In genomic region chr1:21721271-21721985, GRCh38 we compare ENCODE assay signal across 27 cellular contexts. TPM values are rescaled to one million over a fixed set of nuclear protein-coding genes. Genes with fewer than 3 reads are reported as not detected.
A peak's percentile ranks its signal among the peaks of the same experiment; 100 is the strongest.
DNase-seq lines count a peak whose midpoint lies in the region; ATAC-seq, FAIRE-seq and TF ChIP-seq lines count a peak whose summit lies in the region.
"Had no signal": no experiment of that assay in that cellular context is flagged by ENCODE, and none has a peak within 500 bp of the region (broad histone marks: within the 10 kb centered on the region; RNA-seq: fewer than 3 reads in every experiment).

No MANE protein-coding gene starts in this region.

- no peak overlapping the region for H3K18ac ChIP-seq in IMR-90 (ENCODE audit: low read depth, low read length)

- no peaks in the 10 kb centered on the region for H3K79me2 ChIP-seq in HepG2 (ENCODE audit: insufficient read depth, low read length)

- peaks cover 47% of the 10 kb centered on the region for H3K36me3 Mint-ChIP-seq in central memory CD8-positive, alpha-beta T cell (ENCODE audit: insufficient read depth)

- no peak overlapping the region for H3K56ac ChIP-seq in IMR-90 (ENCODE audit: extremely low read depth, insufficient read depth, low read length)

- in situ Hi-C loops in IMR-90 (cut with MboI; ENCODE audit: low sequenced_read_pairs) = loop anchor here (25.0 kb wide), 1 partner anchor 241 kb away; no protein-coding TSS in a partner anchor
- in situ Hi-C loops in HepG2 (cut with HindIII; ENCODE audit: extremely low pct_ligation_motif_present, low pct_unique_long_range_greater_than_20kb) = no loop called here

- H3K9ac ChIP-seq in BLaER1 treated with 17β-estradiol and CSF1 and Interleukin-3, amounts not matched to agents 10 nM and 100 nM = no peak overlapping the region; a peak in 1 of 22 replicates
- H3K9ac ChIP-seq in IMR-90 (ENCODE audit: low read depth, low read length) = no peak overlapping the region
- H3K9ac ChIP-seq in HepG2 (ENCODE audit: insufficient read depth, low read depth, low read length) = no peak overlapping the region
- H3K9ac ChIP-seq: GM23248 had no signal

- no peak overlapping the region for H3K14ac ChIP-seq in IMR-90 (replicated peaks; ENCODE audit: low read depth, low read length)

- H3K36me3 ChIP-seq in BLaER1 treated with 17β-estradiol and CSF1 and Interleukin-3, amounts not matched to agents 10 nM and 100 nM = peaks cover 87 to 100% (median 98%) of the 10 kb centered on the region in 11 experiments
- H3K36me3 ChIP-seq in IMR-90 (ENCODE audit: control insufficient read depth, insufficient read depth, low read length) (peaks cover 42% of the 10 kb centered on the region), HepG2 (replicated peaks in 1 of 2; ENCODE audit: control insufficient read depth in 1 of 2, insufficient read depth in 2 of 2, low read length in 2 of 2) (peaks cover 7 to 57% of the 10 kb centered on the region in 2 experiments)

- H2AFZ ChIP-seq in IMR-90 (replicated peaks; ENCODE audit: low read length, poor library complexity) = no peak overlapping the region
- no peak overlapping the region for H2AFZ ChIP-seq in HepG2 (ENCODE audit: low read length)
- H2AFZ ChIP-seq: GM23248 had no signal

- no peak overlapping the region for H3K4ac ChIP-seq in IMR-90 (ENCODE audit: low read depth, low read length)

- H3K9me3 Mint-ChIP-seq in central memory CD8-positive, alpha-beta T cell = no peaks in the 10 kb centered on the region
- H3K9me3 Mint-ChIP-seq: activated T-cell treated with anti-CD3 and anti-CD28 coated beads, Interleukin-2, amount 50 U/mL, for 24 hours; CD8-positive, alpha-beta memory T cell; dendritic cell treated with granulocyte-macrophage colony-stimulating factor and Interleukin-4, amounts not matched to agents 40 ng/mL and 50 ng/mL, for 4 days; neural crest cell had no signal

- ATAC-seq in IMR-90 (ENCODE audit: low read depth) (no peak), HepG2 (no peak), HG03280 (IDR thresholded peaks at IDR 0.05; ENCODE audit: unreplicated experiment) (no peak), HG03139 (IDR thresholded peaks at IDR 0.05; ENCODE audit: unreplicated experiment) (no peak), GM18502 (IDR thresholded peaks at IDR 0.05; ENCODE audit: poor library complexity, unreplicated experiment) (no peak)
- ATAC-seq in central memory CD8-positive, alpha-beta T cell (replicated peaks; ENCODE audit: extremely low read depth, poor library complexity, severe bottlenecking) = no peak
- ATAC-seq: activated CD8-positive, alpha-beta T cell treated with anti-CD3 and anti-CD28 coated beads, Interleukin-2, amount 10 ng/mL, durations not matched to agents 7 days and 5 days; stimulated activated naive CD8-positive, alpha-beta T cell treated with anti-CD3 and anti-CD28 coated beads, Interleukin-15, Interleukin-2, amounts not matched to agents 100 U/mL and 50 U/mL, for 24 hours had no signal

- no peak overlapping the region for H2BK5ac ChIP-seq in IMR-90 (ENCODE audit: low read depth, low read length, poor library complexity, severe bottlenecking)

- no peak for TF ChIP-seq EP300 in HepG2 (IDR thresholded peaks at IDR 0.05; ENCODE audit: low read depth in 2 of 2, low read length in 2 of 2)
- TF ChIP-seq EP300 in HepG2 (CRISPR knock-in tag; IDR thresholded peaks at IDR 0.05; ENCODE audit: borderline replicate concordance) = no peak

- DNase-seq in IMR-90 (no peak), HepG2 (ENCODE audit: low spot score) (no peak), GM12891 (ENCODE audit: insufficient read length, low spot score) (no peak)
- no peak for DNase-seq in central memory CD8-positive, alpha-beta T cell (ENCODE audit: low spot score in 2 of 2)
- DNase-seq: activated CD4-positive, CD25-positive, alpha-beta regulatory T cell; activated CD8-positive, alpha-beta T cell treated with anti-CD3 and anti-CD28 coated beads, Interleukin-2, amount 10 ng/mL, durations not matched to agents 7 days and 5 days; activated T-cell treated with anti-CD3 and anti-CD28 coated beads, Interleukin-2, amount 50 U/mL, for 24 hours; brain microvascular endothelial cell; CD8-positive, alpha-beta memory T cell; DMS53; foreskin melanocyte; GF-D8; GM23248; KBM-7; NCI-H1694 treated with DMSO at 0.1 percent for 48 hours; NCI-H226; stimulated activated CD4-positive, alpha-beta T cell treated with anti-CD3 and anti-CD28 coated beads, Interleukin-1b, Interleukin-23, amount 100 ng/mL, for 48 hours; stimulated activated naive CD8-positive, alpha-beta T cell treated with anti-CD3 and anti-CD28 coated beads, Interleukin-15, Interleukin-2, amounts not matched to agents 100 U/mL and 50 U/mL, for 24 hours; T-helper 2 cell; trophoblast cell had no signal

- no peaks in the 10 kb centered on the region for H3K27me3 Mint-ChIP-seq in central memory CD8-positive, alpha-beta T cell
- H3K27me3 Mint-ChIP-seq: activated T-cell treated with anti-CD3 and anti-CD28 coated beads, Interleukin-2, amount 50 U/mL, for 24 hours; CD8-positive, alpha-beta memory T cell; dendritic cell treated with granulocyte-macrophage colony-stimulating factor and Interleukin-4, amounts not matched to agents 40 ng/mL and 50 ng/mL, for 4 days; progenitor cell of endocrine pancreas had no signal

- intact Hi-C loops in IMR-90 (cut with micrococcal nuclease) (no loop called here), HepG2 (cut with micrococcal nuclease; ENCODE audit: unreplicated experiment) (no loop called here)

- WGBS in IMR-90 (ENCODE audit: extremely low coverage in 2 of 2, insufficient read length in 1 of 2), 2 experiments = 100% methylated on average over 1 of the region's 7 CpGs; no CpG with 5 or more reads in 1 of the 2 experiments
- WGBS in HepG2 (ENCODE audit: low lambda C conversion rate) = 93% methylated on average over 7 of the region's 7 CpGs

- POLR2A ChIA-PET in IMR-90 (lab: Charles Lee; ENCODE audit: unreplicated experiment) = no interaction called here
- POLR2A ChIA-PET in HepG2 (lab: Yijun Ruan, JAX) = no interaction called here

- peaks cover 5 to 23% of the 10 kb centered on the region in 2 experiments; a peak in 2 of 4 replicates for H3K79me1 ChIP-seq in IMR-90 (ENCODE audit: low read depth in 1 of 2, low read length in 2 of 2)

- no peak overlapping the region for H2BK120ac ChIP-seq in IMR-90 (ENCODE audit: low read depth, low read length)

- BruUV-seq in IMR-90 (replicated peaks; lab: Mats Ljungman, UMichigan) (no TSS peak), HepG2 (replicated peaks; lab: Mats Ljungman, UMichigan) (no TSS peak)

- no peak overlapping the region for H2AK9ac ChIP-seq in IMR-90 (replicated peaks; ENCODE audit: low read depth, low read length, poor library complexity)

- H3K9me1 ChIP-seq in IMR-90 (ENCODE audit: insufficient read depth, low read length) = peaks cover 6% of the 10 kb centered on the region; the same call in 1 of the 2 replicates

- no peak for TF ChIP-seq POLR2A in IMR-90 (IDR thresholded peaks at IDR 0.05; ENCODE audit: low read depth, low read length)
- TF ChIP-seq POLR2A in HepG2 (IDR thresholded peaks at IDR 0.05; ENCODE audit: insufficient read depth in 1 of 2, low read depth in 2 of 2, low read length in 2 of 2) = no peak
- TF ChIP-seq POLR2A in GM12891 (IDR thresholded peaks at IDR 0.05; ENCODE audit: low read depth, low read length) = no peak

- no peak overlapping the region for H3K4me3 ChIP-seq in BLaER1 treated with 17β-estradiol and CSF1 and Interleukin-3, amounts not matched to agents 10 nM and 100 nM
- H3K4me3 ChIP-seq in IMR-90 (ENCODE audit: insufficient read depth, low read depth, low read length) (no peak overlapping the region), HepG2 (replicated peaks in 1 of 3; ENCODE audit: insufficient read depth in 1 of 3, low read depth in 2 of 3, low read length in 3 of 3) (no peak overlapping the region)
- H3K4me3 ChIP-seq: GM23248 had no signal

- CTCF ChIA-PET in IMR-90 (lab: Yijun Ruan, JAX) = interaction anchor here (0.5 to 0.7 kb wide), 2 partner anchors 7 to 242 kb away, joined by 3 to 4 read pairs; no protein-coding TSS in a partner anchor
- CTCF ChIA-PET in HepG2 (lab: Yijun Ruan, JAX; ENCODE audit: low intra/inter-chr PET ratio, low total read pairs) = no interaction called here

- H2BK15ac ChIP-seq in IMR-90 (ENCODE audit: low read depth, low read length) = no peak overlapping the region

- H2BK20ac ChIP-seq in IMR-90 (ENCODE audit: low read depth, low read length) = no peak overlapping the region

- peak overlapping the region in 2 of 11 experiments; percentile 8 to 38; a peak in 4 of 22 replicates for H3K4me2 ChIP-seq in BLaER1 treated with 17β-estradiol and CSF1 and Interleukin-3, amounts not matched to agents 10 nM and 100 nM
- no peak overlapping the region for H3K4me2 ChIP-seq in IMR-90 (ENCODE audit: low read depth, low read length)
- H3K4me2 ChIP-seq in HepG2 (ENCODE audit: low read depth, low read length) = no peak overlapping the region

- no peak overlapping the region for H2AK5ac ChIP-seq in IMR-90 (ENCODE audit: low read depth, low read length)

- FAIRE-seq in HepG2 (lab: Jason Lieb, UNC) (no peak), GM12891 (lab: Jason Lieb, UNC) (no peak)

- no peak overlapping the region for H3K23ac ChIP-seq in IMR-90 (ENCODE audit: low read depth, low read length)

- no peak for TF ChIP-seq CTCF in IMR-90 (conservative IDR thresholded peaks at IDR 0.05; ENCODE audit: low read depth, low read length)
- TF ChIP-seq CTCF in HepG2 (CRISPR knock-in tag; IDR thresholded peaks at IDR 0.05) = no peak

- TF ChIP-seq RAD21 in IMR-90 (IDR thresholded peaks at IDR 0.05; ENCODE audit: low read length) (no peak), HepG2 (CRISPR knock-in tag; IDR thresholded peaks at IDR 0.05) (no peak)

- H3K9me3 ChIP-seq in BLaER1 treated with 17β-estradiol and CSF1 and Interleukin-3, amounts not matched to agents 10 nM and 100 nM (replicated peaks in 1 of 11) = no peaks in the 10 kb centered on the region
- H3K9me3 ChIP-seq in IMR-90 (ENCODE audit: control insufficient read depth, insufficient read depth, low read length) (no peaks in the 10 kb centered on the region), HepG2 (ENCODE audit: low read length) (no peaks in the 10 kb centered on the region)

- peak overlapping the region in 7 of 11 experiments; percentile 4 to 33 (median 16); a peak in 5 of 22 replicates for H3K27ac ChIP-seq in BLaER1 treated with 17β-estradiol and CSF1 and Interleukin-3, amounts not matched to agents 10 nM and 100 nM
- H3K27ac ChIP-seq in IMR-90 (ENCODE audit: insufficient read depth, low read length) (no peak overlapping the region), HepG2 (ENCODE audit: extremely low read length, insufficient read depth, low read length) (no peak overlapping the region)
- H3K27ac ChIP-seq: brain microvascular endothelial cell, GM23248 had no signal

- H4K20me1 ChIP-seq in BLaER1 treated with 17β-estradiol and CSF1 and Interleukin-3, amounts not matched to agents 10 nM and 100 nM = peaks cover 0 to 25% (median 0%) of the 10 kb centered on the region in 11 experiments; a peak in 5 of 22 replicates
- H4K20me1 ChIP-seq in IMR-90 (ENCODE audit: insufficient read depth, low read length) (no peaks in the 10 kb centered on the region), HepG2 (ENCODE audit: insufficient read depth, low read length) (no peaks in the 10 kb centered on the region)

- no peak overlapping the region for H4K91ac ChIP-seq in IMR-90 (ENCODE audit: insufficient read depth, low read depth, low read length)

- no peaks in the 10 kb centered on the region for H3K27me3 ChIP-seq in BLaER1 treated with 17β-estradiol and CSF1 and Interleukin-3, amounts not matched to agents 10 nM and 100 nM
- H3K27me3 ChIP-seq in IMR-90 (ENCODE audit: control insufficient read depth, insufficient read depth, low read length) = no peaks in the 10 kb centered on the region
- no peaks in the 10 kb centered on the region for H3K27me3 ChIP-seq in HepG2 (ENCODE audit: control insufficient read depth in 1 of 2, insufficient read depth in 2 of 2, low read length in 2 of 2)
- H3K27me3 ChIP-seq: brain microvascular endothelial cell had no signal

- H4K5ac ChIP-seq in IMR-90 (ENCODE audit: low read depth, low read length) = no peak overlapping the region

- no peaks in the 10 kb centered on the region for H3K4me1 Mint-ChIP-seq in central memory CD8-positive, alpha-beta T cell

- H3K4me3 Mint-ChIP-seq in central memory CD8-positive, alpha-beta T cell = no peak overlapping the region
- H3K4me3 Mint-ChIP-seq: activated CD8-positive, alpha-beta T cell treated with anti-CD3 and anti-CD28 coated beads, Interleukin-2, amount 10 ng/mL, durations not matched to agents 7 days and 5 days; activated T-cell treated with anti-CD3 and anti-CD28 coated beads, Interleukin-2, amount 50 U/mL, for 24 hours; CD8-positive, alpha-beta memory T cell; dendritic cell treated with granulocyte-macrophage colony-stimulating factor and Interleukin-4, amounts not matched to agents 40 ng/mL and 50 ng/mL, for 4 days; neural crest cell had no signal

- H4K8ac ChIP-seq in IMR-90 (ENCODE audit: low read depth in 2 of 2, low read length in 2 of 2) = no peak overlapping the region

- peaks cover 0 to 23% (median 17%) of the 10 kb centered on the region in 10 experiments; a peak in 13 of 20 replicates for H3K4me1 ChIP-seq in BLaER1 treated with 17β-estradiol and CSF1 and Interleukin-3, amounts not matched to agents 10 nM and 100 nM
- H3K4me1 ChIP-seq in IMR-90 (ENCODE audit: control insufficient read depth, insufficient read depth, low read length) (peaks cover 2% of the 10 kb centered on the region; the same call in 1 of the 2 replicates), HepG2 (ENCODE audit: insufficient read depth, low read length) (no peaks in the 10 kb centered on the region)

- dilution Hi-C loops in IMR-90 (cut with HindIII; ENCODE audit: low sequenced_read_pairs, unreplicated experiment) = no loop called here

- peak overlapping the region; percentile 83 for H3K27ac Mint-ChIP-seq in central memory CD8-positive, alpha-beta T cell (ENCODE audit: low read depth)
- H3K27ac Mint-ChIP-seq: dendritic cell treated with granulocyte-macrophage colony-stimulating factor and Interleukin-4, amounts not matched to agents 40 ng/mL and 50 ng/mL, for 4 days; progenitor cell of endocrine pancreas had no signal

RNA-seq across cellular contexts. Expression of gene RAP1GAP, which starts 52.3 kb away (rescaled TPM):
- total RNA-seq in IMR-90 (2012; rRNA removed) = under 0.01 TPM in 1 of 2 replicates, not detected in the other
- 0.10 and 0.20 TPM in 2 replicates for polyA plus RNA-seq in IMR-90 (2012; rRNA removed)
- polyA plus RNA-seq in IMR-90 (2012; cell fraction: cytosol; rRNA removed) = 0.05 and 0.08 TPM in 2 replicates
- 0.21 and 0.33 TPM in 2 replicates for polyA plus RNA-seq in IMR-90 (2012; cell fraction: nucleus; rRNA removed; ENCODE audit: low replicate concordance)
- 9.7 and 11.9 TPM in 2 replicates for total RNA-seq in HepG2 (2016; rRNA removed; fragmentation: Illumina TruSeq; extraction: Trizol)
- 3.8 and 5.0 TPM in 2 replicates for total RNA-seq in HepG2 (2016; cell fraction: cytosol; rRNA removed; fragmentation: Illumina TruSeq; extraction: Trizol; ENCODE audit: low read depth)
- 7.8 and 12.1 TPM in 2 replicates for total RNA-seq in HepG2 (2016; cell fraction: insoluble cytoplasmic fraction; rRNA removed; fragmentation: Illumina TruSeq; extraction: Trizol)
- total RNA-seq in HepG2 (2016; cell fraction: membrane; rRNA removed; fragmentation: Illumina TruSeq; extraction: Trizol) = 9.5 and 11.5 TPM in 2 replicates
- 13.6 and 14.7 TPM in 2 replicates for total RNA-seq in HepG2 (2016; cell fraction: nucleus; rRNA removed; fragmentation: Illumina TruSeq; extraction: Trizol)
- polyA plus RNA-seq in HepG2 (2011; rRNA removed) = 37.5 and 46.1 TPM in 2 replicates
- polyA plus RNA-seq in HepG2 (2011; cell fraction: cytosol; rRNA removed) = 21.6 and 24.9 TPM in 2 replicates
- 114 and 133 TPM in 2 replicates for polyA plus RNA-seq in HepG2 (2011; cell fraction: nucleus; rRNA removed)
- polyA plus RNA-seq in HepG2 (2012) = 22.0 and 27.8 TPM in 2 replicates
- 5.3 and 7.0 TPM in 2 replicates for polyA plus RNA-seq in HepG2 (2016; cell fraction: cytosol; fragmentation: Illumina TruSeq; extraction: Trizol; ENCODE audit: low read depth)
- 17.1 and 23.0 TPM in 2 replicates for polyA plus RNA-seq in HepG2 (2016; cell fraction: insoluble cytoplasmic fraction; fragmentation: Illumina TruSeq; extraction: Trizol; ENCODE audit: low read depth)
- polyA plus RNA-seq in HepG2 (2016; cell fraction: membrane; fragmentation: Illumina TruSeq; extraction: Trizol; ENCODE audit: low read depth) = 14.4 and 18.4 TPM in 2 replicates
- 58.0 and 62.8 TPM in 2 replicates for polyA plus RNA-seq in HepG2 (2016; cell fraction: nucleus; fragmentation: Illumina TruSeq; extraction: Trizol; ENCODE audit: insufficient read depth, low read depth)
- 18.4 and 45.8 TPM in 2 replicates for polyA minus RNA-seq in HepG2 (2011; rRNA and poly(A)+ RNA removed; ENCODE audit: low replicate concordance)
- 12.8 and 14.1 TPM in 2 replicates for polyA minus RNA-seq in HepG2 (2011; cell fraction: cytosol; rRNA and poly(A)+ RNA removed)
- 20.8 and 23.4 TPM in 2 replicates for polyA minus RNA-seq in HepG2 (2011; cell fraction: nucleus; rRNA and poly(A)+ RNA removed)
- polyA plus RNA-seq in GM12891 (2012; ENCODE audit: low read depth, missing spikeins) = 0.49 TPM
- polyA plus RNA-seq: CD8-positive, alpha-beta memory T cell had no signal

Comparison
In these comparisons a context has a peak if more than half of its experiments do, and no peak if none do; other contexts are left out.
1. H3K27ac ChIP-seq: peak in BLaER1 treated with 17β-estradiol and CSF1 and Interleukin-3, amounts not matched to agents 10 nM and 100 nM (7 of 11); none in IMR-90 (single experiment) and HepG2 (single experiment).